ENCODE assay signal across 8 cellular contexts in genomic region chr19:50817941-50818858, GRCh38. TPM values are rescaled to one million over a fixed set of nuclear protein-coding genes. Genes with fewer than 3 reads are reported as not detected.
DNase-seq lines count a peak whose midpoint lies in the region; ATAC-seq and TF ChIP-seq lines count a peak whose summit lies in the region.

No MANE protein-coding gene starts in this region.

- H3K36me3 ChIP-seq in cardiac muscle cell, result no peaks in the 10 kb centered on the region
- H3K36me3 ChIP-seq in right atrium auricular region, result no peaks in the 10 kb centered on the region
- H3K36me3 ChIP-seq in HAP-1 (replicated peaks), result no peaks in the 10 kb centered on the region
- H3K36me3 ChIP-seq in spleen, result no peaks in the 10 kb centered on the region
- H3K36me3 ChIP-seq in gastroesophageal sphincter, result no peaks in the 10 kb centered on the region

- in situ Hi-C loops in HAP-1 (cut with MboI; ENCODE audit: low sequenced_read_pairs), result no loop called here

- H3K9me3 ChIP-seq in cardiac muscle cell (ENCODE audit: low read depth), result no peaks in the 10 kb centered on the region
- no peaks in the 10 kb centered on the region for H3K9me3 ChIP-seq in right atrium auricular region
- H3K9me3 ChIP-seq in HAP-1, result no peaks in the 10 kb centered on the region
- peaks cover 0 to 4% (median 0%) of the 10 kb centered on the region in 8 donors for H3K9me3 ChIP-seq in spleen
- H3K9me3 ChIP-seq in gastroesophageal sphincter, result no peaks in the 10 kb centered on the region

- H3K27me3 ChIP-seq in cardiac muscle cell (peaks cover 66% of the 10 kb centered on the region), right atrium auricular region (peaks cover 9 to 33% of the 10 kb centered on the region in 2 donors), HAP-1 (ENCODE audit: low read depth) (peaks cover 3% of the 10 kb centered on the region; the same call in 1 of the 2 replicates), spleen (replicated peaks in 1 of 7) (peaks cover 0 to 94% (median 41%) of the 10 kb centered on the region in 7 donors), gastroesophageal sphincter (peaks cover 98% of the 10 kb centered on the region)

- H3K27ac ChIP-seq in cardiac muscle cell (no peak overlapping the region), right atrium auricular region (no peak overlapping the region), spleen (peak overlapping the region in 4 of 8 donors; percentile 44 to 82 (median 70)), gastroesophageal sphincter (no peak overlapping the region)

- TF ChIP-seq POLR2A in spleen (IDR thresholded peaks at IDR 0.05) (no peak), gastroesophageal sphincter (IDR thresholded peaks at IDR 0.05) (no peak)

- H3K4me3 ChIP-seq in cardiac muscle cell (peak overlapping the region; percentile 37), right atrium auricular region (peak overlapping the region in 1 of 2 donors; percentile 31), HAP-1 (peak overlapping the region; percentile 36), spleen (peak overlapping the region in 7 of 8 donors; percentile 27 to 75 (median 41)), gastroesophageal sphincter (peak overlapping the region in 1 of 2 donors; percentile 28)

- peak; percentile 26 to 81 for DNase-seq in cardiac muscle cell (ENCODE audit: low read depth in 1 of 2, low spot score in 1 of 2)
- no peak for DNase-seq in right atrium auricular region (ENCODE audit: low spot score)
- DNase-seq in HAP-1 (ENCODE audit: low spot score in 2 of 2), result peak; percentile 56 to 96
- DNase-seq in NCI-H1092 treated with DMSO at 0.1 percent for 48 hours (lab: John Stamatoyannopoulos, UW), result peak; percentile 23
- peak; percentile 64 for DNase-seq in activated T-cell treated with anti-CD3 and anti-CD28 coated beads for 48 hours (ENCODE audit: low read depth)
- DNase-seq in left cardiac atrium, result peak; percentile 66
- DNase-seq in spleen, result peak; percentile 88

- intact Hi-C loops in left cardiac atrium (cut with DNase I) (no loop called here), spleen (cut with DNase I; ENCODE audit: low total_unique reads) (no loop called here)

- 7 to 25% (median 9%) methylated on average over 11 to 52 of the region's 52 CpGs for WGBS in spleen, 5 donors
- 9 to 38% methylated on average over 4 to 16 of the region's 52 CpGs for WGBS in gastroesophageal sphincter (ENCODE audit: low coverage in 1 of 2), 2 donors

- TF ChIP-seq CTCF in cardiac muscle cell (IDR thresholded peaks at IDR 0.05; ENCODE audit: low read depth, low read length), result no peak
- no peak for TF ChIP-seq CTCF in right atrium auricular region (IDR thresholded peaks at IDR 0.05)
- TF ChIP-seq CTCF in spleen (IDR thresholded peaks at IDR 0.05 in 8 of 11, conservative IDR thresholded peaks at IDR 0.05 in 3 of 11), result no peak
- no peak for TF ChIP-seq CTCF in gastroesophageal sphincter (IDR thresholded peaks at IDR 0.05)

- ATAC-seq in left cardiac atrium (peak in 1 of 2 donors; percentile 65), gastroesophageal sphincter (no peak)

- no peak for TF ChIP-seq EP300 in gastroesophageal sphincter (IDR thresholded peaks at IDR 0.05)

- no peaks in the 10 kb centered on the region for H3K4me1 ChIP-seq in cardiac muscle cell (ENCODE audit: low read depth)
- peaks cover 0 to 21% of the 10 kb centered on the region in 2 donors for H3K4me1 ChIP-seq in right atrium auricular region
- no peaks in the 10 kb centered on the region for H3K4me1 ChIP-seq in HAP-1
- H3K4me1 ChIP-seq in spleen, result peaks cover 0 to 39% (median 23%) of the 10 kb centered on the region in 6 donors
- H3K4me1 ChIP-seq in gastroesophageal sphincter, result peaks cover 0 to 19% (median 0%) of the 10 kb centered on the region in 3 donors

RNA-seq across cellular contexts. Expression of gene KLK1, which starts 5.4 kb away (rescaled TPM):
- not detected in 2 replicates for total RNA-seq in cardiac muscle cell
- polyA plus RNA-seq in cardiac muscle cell, result not detected in 2 replicates
- under 1 TPM in 1 of 2 donors, not detected in 1; 0.51 TPM for total RNA-seq in right atrium auricular region
- under 1 TPM in 1 of 2 donors, not detected in 1; 0.27 TPM for total RNA-seq in left cardiac atrium
- total RNA-seq in spleen, result 10 to 100 TPM in 4 of 7 donors, 1 to 10 TPM in 3; 1.3 to 28.6 (median 10.7) TPM
- 10 to 100 TPM; 16.3 to 56.5 (median 54.5) TPM for polyA plus RNA-seq in spleen
- not detected for total RNA-seq in gastroesophageal sphincter

RNA-seq across cellular contexts. Expression of gene KLK15, which starts 15.2 kb away (rescaled TPM):
- total RNA-seq in cardiac muscle cell, result not detected in 2 replicates
- polyA plus RNA-seq in cardiac muscle cell, result not detected in 2 replicates
- not detected for total RNA-seq in right atrium auricular region
- not detected for total RNA-seq in left cardiac atrium
- not detected for total RNA-seq in spleen
- polyA plus RNA-seq in spleen, result under 1 TPM in 2 of 3 donors, not detected in 1; 0.07 to 0.13 TPM
- not detected for total RNA-seq in gastroesophageal sphincter

RNA-seq across cellular contexts. Expression of gene ACP4, which starts 28.0 kb away (rescaled TPM):
- total RNA-seq in cardiac muscle cell (not detected in 2 replicates), right atrium auricular region (not detected), left cardiac atrium (not detected), spleen (not detected), gastroesophageal sphincter (not detected)
- polyA plus RNA-seq in cardiac muscle cell (0.23 and 0.64 TPM in 2 replicates), spleen (not detected)

RNA-seq across cellular contexts. Expression of gene KLK3, which starts 36.5 kb away (rescaled TPM):
- total RNA-seq in cardiac muscle cell, result not detected in 2 replicates
- 1.00 TPM in 1 of 2 replicates, not detected in the other for polyA plus RNA-seq in cardiac muscle cell
- not detected for total RNA-seq in right atrium auricular region
- not detected for total RNA-seq in left cardiac atrium
- not detected for total RNA-seq in spleen
- under 1 TPM in 1 of 3 donors, not detected in 2; 0.03 TPM for polyA plus RNA-seq in spleen
- not detected for total RNA-seq in gastroesophageal sphincter

RNA-seq across cellular contexts. Expression of gene GPR32, which starts 47.9 kb away (rescaled TPM):
- total RNA-seq in cardiac muscle cell, result not detected in 2 replicates
- polyA plus RNA-seq in cardiac muscle cell, result not detected in 2 replicates
- total RNA-seq in right atrium auricular region, result not detected
- total RNA-seq in left cardiac atrium, result not detected
- total RNA-seq in spleen, result not detected
- not detected for polyA plus RNA-seq in spleen
- total RNA-seq in gastroesophageal sphincter, result not detected
